Comparison of ENCODE assay signal across 1 cellular context in the genomic region with DNA sequence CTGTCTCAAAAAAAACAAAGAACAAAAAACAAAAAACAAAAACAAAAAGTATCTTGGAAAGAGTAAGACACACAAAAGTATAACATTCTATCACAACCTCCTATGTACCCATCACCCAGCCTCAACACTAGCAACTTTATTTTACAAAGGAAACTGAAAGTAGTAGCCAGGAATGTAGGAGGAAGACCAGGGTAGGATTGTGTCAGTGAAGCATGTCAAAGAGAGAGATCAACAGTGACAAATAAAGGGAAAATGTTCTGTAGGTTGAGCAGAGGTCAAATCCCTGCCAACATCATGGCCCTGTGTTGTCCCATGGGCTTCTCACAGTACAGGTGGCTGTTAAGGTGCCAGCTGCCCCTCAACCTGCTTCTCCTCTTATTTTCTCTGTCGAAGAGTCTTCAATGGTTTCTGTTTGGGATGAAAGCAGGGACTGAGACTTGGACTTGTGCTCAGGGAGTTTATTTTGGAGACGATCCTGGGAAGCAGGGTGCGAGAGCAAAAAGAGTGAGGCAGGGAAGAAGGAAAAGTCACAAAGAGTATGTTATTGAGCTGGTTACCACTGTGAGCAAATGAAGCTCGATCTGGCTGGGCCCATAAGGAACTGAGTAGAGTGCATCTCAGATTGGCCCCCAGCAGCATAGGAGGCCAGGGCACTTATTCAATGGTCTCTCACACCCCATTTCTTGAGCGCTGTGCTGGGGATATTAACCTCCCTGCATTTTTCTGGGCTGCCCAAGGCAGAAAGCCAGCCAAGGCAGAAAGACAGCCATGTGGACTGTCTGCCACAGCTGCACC.
TF ChIP-seq lines count a peak whose summit lies in the region.

No MANE protein-coding gene starts in this region.

TF ChIP-seq in H1, 55 proteins besides CTCF, POLR2A, EP300 and RAD21:
- TF ChIP-seq YY1 (IDR thresholded peaks at IDR 0.05; ENCODE audit: low read depth, low read length), result no peak
- no peak for TF ChIP-seq NANOG (IDR thresholded peaks at IDR 0.05; ENCODE audit: insufficient read depth, low read depth, low read length, poor library complexity, severe bottlenecking)
- TF ChIP-seq SRF (IDR thresholded peaks at IDR 0.05; ENCODE audit: low read depth, low read length), result no peak
- no peak for TF ChIP-seq GABPA (IDR thresholded peaks at IDR 0.05; ENCODE audit: borderline replicate concordance, insufficient read depth, low read length)
- no peak for TF ChIP-seq TAF1 (IDR thresholded peaks at IDR 0.05; ENCODE audit: low read depth, low read length)
- TF ChIP-seq RNF2 (IDR thresholded peaks at IDR 0.05; ENCODE audit: borderline replicate concordance, low read depth, low read length, missing control alignments, poor library complexity, severe bottlenecking), result no peak
- no peak for TF ChIP-seq TEAD4 (IDR thresholded peaks at IDR 0.05; ENCODE audit: low read depth, low read length)
- no peak for TF ChIP-seq SIRT6 (IDR thresholded peaks at IDR 0.05; ENCODE audit: low read length)
- TF ChIP-seq POLR2AphosphoS5 (IDR thresholded peaks at IDR 0.05; ENCODE audit: low read depth, low read length), result no peak
- TF ChIP-seq CREB1 (IDR thresholded peaks at IDR 0.05), result no peak
- TF ChIP-seq ASH2L (IDR thresholded peaks at IDR 0.05; ENCODE audit: low read length), result no peak
